16 cellular contexts compared by ENCODE assay signal in the genomic region with DNA sequence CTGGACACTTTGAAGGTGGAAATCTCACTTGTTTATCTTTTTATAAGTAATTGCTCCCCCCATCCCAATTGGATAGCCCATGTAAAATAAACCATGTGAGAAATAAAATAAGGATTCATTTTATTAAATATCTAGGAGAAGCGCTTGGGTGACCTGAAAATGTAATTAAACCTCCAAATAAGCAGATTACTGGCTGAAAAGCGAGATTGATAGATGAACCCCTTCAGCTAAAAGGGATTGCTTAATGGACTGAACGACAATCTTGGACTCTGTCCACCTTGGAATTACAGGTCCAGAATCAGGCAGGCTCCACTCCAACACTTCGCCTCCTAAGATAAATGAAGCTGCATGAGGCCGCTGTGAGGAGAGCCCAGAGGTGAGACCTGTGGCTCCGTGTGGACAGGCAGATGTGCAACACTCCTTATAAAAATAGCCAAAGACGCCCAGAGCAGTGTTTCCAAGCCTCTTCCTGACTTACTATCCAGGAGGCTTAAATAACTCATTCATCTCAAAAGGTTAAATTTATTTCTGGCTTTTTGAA.
"Had no signal": no experiment of that assay in that cellular context is flagged by ENCODE, and none has a peak within 500 bp of the region (broad histone marks: within the 10 kb centered on the region; RNA-seq: fewer than 3 reads in every experiment).

No MANE protein-coding gene starts in this region.

- H3K27ac ChIP-seq: ovary had no signal

- H3K4me1 ChIP-seq: uterus had no signal

- H3K4me3 ChIP-seq: coronary artery, heart right ventricle, ovary, tibial artery, uterus had no signal

- H3K4me3 Mint-ChIP-seq: activated CD8-positive, alpha-beta T cell treated with anti-CD3 and anti-CD28 coated beads for 36 hours; activated naive CD8-positive, alpha-beta T cell treated with anti-CD3 and anti-CD28 coated beads, Interleukin-2, amount 10 ng/mL, durations not matched to agents 7 days and 5 days; activated T-cell treated with anti-CD3 and anti-CD28 coated beads, Interleukin-2, amount 50 U/mL, for 72 hours; neural crest cell had no signal

- H3K36me3 ChIP-seq: heart right ventricle, ovary, tibial artery, uterus had no signal

- H3K9me3 Mint-ChIP-seq: activated CD8-positive, alpha-beta T cell treated with anti-CD3 and anti-CD28 coated beads for 36 hours; activated T-cell treated with anti-CD3 and anti-CD28 coated beads, Interleukin-2, amount 50 U/mL, for 72 hours had no signal

- H3K27ac Mint-ChIP-seq: activated CD8-positive, alpha-beta T cell treated with anti-CD3 and anti-CD28 coated beads for 36 hours; activated naive CD8-positive, alpha-beta T cell treated with anti-CD3 and anti-CD28 coated beads, Interleukin-2, amount 10 ng/mL, durations not matched to agents 7 days and 5 days; activated T-cell treated with anti-CD3 and anti-CD28 coated beads, Interleukin-2, amount 50 U/mL, for 72 hours had no signal

- H3K27me3 ChIP-seq: ovary, tibial artery, uterus had no signal

- DNase-seq: activated CD8-positive, alpha-beta memory T cell treated with anti-CD3 and anti-CD28 coated beads, Interleukin-2, amount 50 U/mL, for 4 hours; activated CD8-positive, alpha-beta T cell treated with anti-CD3 and anti-CD28 coated beads for 36 hours; activated naive CD8-positive, alpha-beta T cell treated with anti-CD3 and anti-CD28 coated beads, Interleukin-2, amount 10 ng/mL, durations not matched to agents 7 days and 5 days; activated T-cell treated with anti-CD3 and anti-CD28 coated beads, Interleukin-2, amount 50 U/mL, for 72 hours; anterior cingulate cortex; effector CD4-positive, alpha-beta T cell; foreskin melanocyte; small intestine; T1000; tibial artery had no signal

- H3K36me3 Mint-ChIP-seq: activated naive CD8-positive, alpha-beta T cell treated with anti-CD3 and anti-CD28 coated beads, Interleukin-2, amount 10 ng/mL, durations not matched to agents 7 days and 5 days had no signal

- H3K4me1 Mint-ChIP-seq: activated naive CD8-positive, alpha-beta T cell treated with anti-CD3 and anti-CD28 coated beads, Interleukin-2, amount 10 ng/mL, durations not matched to agents 7 days and 5 days had no signal

- ATAC-seq: activated CD8-positive, alpha-beta T cell treated with anti-CD3 and anti-CD28 coated beads for 36 hours; activated T-cell treated with anti-CD3 and anti-CD28 coated beads, Interleukin-2, amount 50 U/mL, for 72 hours; left lobe of liver had no signal
